Comparison of ENCODE assay signal across 25 cellular contexts in genomic region chr11:40228671-40229070, GRCh38.
"Had no signal": no experiment of that assay in that cellular context is flagged by ENCODE, and none has a peak within 500 bp of the region (broad histone marks: within the 10 kb centered on the region; RNA-seq: fewer than 3 reads in every experiment).

No MANE protein-coding gene starts in this region.

- H3K27ac ChIP-seq: brain microvascular endothelial cell, esophagus muscularis mucosa, foreskin keratinocyte, gastrocnemius medialis, heart left ventricle had no signal

- DNase-seq: activated CD4-positive, alpha-beta memory T cell treated with anti-CD3 and anti-CD28 coated beads, Interleukin-2, amount 10 ng/mL, durations not matched to agents 7 days and 5 days; activated CD4-positive, alpha-beta T cell treated with anti-CD3 and anti-CD28 coated beads for 1 hour; activated CD4-positive, alpha-beta T cell treated with anti-CD3 and anti-CD28 coated beads for 4 hours; activated CD4-positive, alpha-beta T cell treated with anti-CD3 and anti-CD28 coated beads, Interleukin-2, amount 10 ng/mL, durations not matched to agents 7 days and 5 days; activated CD4-positive, alpha-beta T cell treated with anti-CD3 and anti-CD28 coated beads, Interleukin-2, amount 50 U/mL, for 4 hours; activated CD8-positive, alpha-beta memory T cell treated with anti-CD3 and anti-CD28 coated beads, Interleukin-2, amount 50 U/mL, for 48 hours; activated gamma-delta T cell; activated naive CD4-positive, alpha-beta T cell; activated naive CD4-positive, alpha-beta T cell treated with anti-CD3 and anti-CD28 coated beads, Interleukin-2, amount 10 ng/mL, durations not matched to agents 7 days and 5 days; activated T-cell treated with anti-CD3 and anti-CD28 coated beads for 4 hours; activated T-cell treated with anti-CD3 and anti-CD28 coated beads, Interleukin-2, amount 50 U/mL, for 24 hours; amniotic stem cell; anterior cingulate cortex; brain microvascular endothelial cell; cortex of kidney; dermis blood vessel endothelial cell; effector CD4-positive, alpha-beta T cell; effector memory CD8-positive, alpha-beta T cell; erythroblast; foreskin keratinocyte; gastrocnemius medialis; glutamatergic neuron; heart left ventricle; T-helper 2 cell had no signal
